Comparison of ENCODE assay signal across 8 cellular contexts in genomic region chr19:3985643-3986259, GRCh38. TPM values are rescaled to one million over a fixed set of nuclear protein-coding genes. Genes with fewer than 3 reads are reported as not detected.
A peak's percentile ranks its signal among the peaks of the same experiment; 100 is the strongest.
DNase-seq lines count a peak whose midpoint lies in the region; TF ChIP-seq lines count a peak whose summit lies in the region.

No MANE protein-coding gene starts in this region.

- peaks cover 23% of the 10 kb centered on the region for H3K36me3 ChIP-seq in breast epithelium
- H3K36me3 ChIP-seq in mucosa of stomach (ENCODE audit: control insufficient read depth, insufficient read depth, low read length): peaks cover 34% of the 10 kb centered on the region

- H3K4me3 ChIP-seq in AG04449 (ENCODE audit: low read depth, low read length) (peak overlapping the region; percentile 57), HFF-Myc (replicated peaks; ENCODE audit: low read depth, low read length) (peak overlapping the region; percentile 100), breast epithelium (peak overlapping the region; percentile 96 to 98 (median 97)), mucosa of stomach (ENCODE audit: low read length) (peak overlapping the region; percentile 83)

- intact Hi-C loops in breast epithelium (cut with DNase I; ENCODE audit: low total_unique reads): no loop called here

- H3K27me3 ChIP-seq in breast epithelium (no peaks in the 10 kb centered on the region), mucosa of stomach (ENCODE audit: control insufficient read depth, insufficient read depth, low read length) (no peaks in the 10 kb centered on the region)

- CTCF ChIA-PET in AG04449 (lab: Yijun Ruan, JAX): interaction anchor here (0.9 to 5.6 kb wide), 14 partner anchors 8 to 222 kb away, joined by 3 to 37 read pairs (median 5); partner anchors contain the start of gene DAPK3
- CTCF ChIA-PET in GM10248 (lab: Yijun Ruan, JAX): interaction anchor here (0.7 to 1.7 kb wide), 12 partner anchors 10 to 223 kb away, joined by 3 to 8 read pairs (median 4); partner anchors contain the start of genes DAPK3, MRPL54 and PIAS4

- H3K4me1 ChIP-seq in breast epithelium: peaks cover 17 to 32% of the 10 kb centered on the region in 2 donors
- peaks cover 55% of the 10 kb centered on the region for H3K4me1 ChIP-seq in mucosa of stomach (ENCODE audit: control insufficient read depth, insufficient read depth, low read length)

- POLR2A ChIA-PET in AG04449 (lab: Yijun Ruan, JAX): interaction anchor here (0.6 to 8.9 kb wide), 16 partner anchors 10 to 415 kb away, joined by 3 to 266 read pairs (median 4); partner anchors contain the start of genes DAPK3, MPND, MRPL54 and PIAS4
- POLR2A ChIA-PET in GM10248 (lab: Yijun Ruan, JAX): interaction anchor here (0.5 to 2.3 kb wide), 11 partner anchors 8 to 1365 kb away, joined by 3 to 19 read pairs (median 4); partner anchors contain the start of genes DAPK3 and FEM1A

- TF ChIP-seq POLR2A in breast epithelium (IDR thresholded peaks at IDR 0.05): no peak

- no peak for DNase-seq in AG04449 (ENCODE audit: low read depth, low spot score)
- no peak for DNase-seq in HFF-Myc (ENCODE audit: extremely low read depth, low read depth)
- peak in 1 of 2 donors; percentile 16 for DNase-seq in breast epithelium (ENCODE audit: low spot score in 2 of 2)
- DNase-seq in middle frontal gyrus (ENCODE audit: extremely low spot score, low spot score): no peak
- no peak for DNase-seq in stimulated activated CD4-positive, alpha-beta T cell treated with anti-CD3 and anti-CD28 coated beads, Interleukin-12 subunit alpha, Interleukin-12 subunit beta, amount 100 ng/mL, for 4 hours
- DNase-seq in activated CD4-positive, CD25-positive, alpha-beta regulatory T cell treated with anti-CD3 and anti-CD28 coated beads, Interleukin-2, amount 50 U/mL, for 72 hours: no peak
- no peak for DNase-seq in GM10248 (ENCODE audit: extremely low spot score)

- peak overlapping the region; percentile 98 to 99 for H3K27ac ChIP-seq in breast epithelium

- no peak overlapping the region for H3K9ac ChIP-seq in mucosa of stomach (ENCODE audit: low read length)

- TF ChIP-seq CTCF in AG04449 (IDR thresholded peaks at IDR 0.05; ENCODE audit: insufficient read depth, low read length, missing control alignments) (no peak), HFF-Myc (IDR thresholded peaks at IDR 0.05; ENCODE audit: low read depth, low read length, missing control alignments) (no peak), breast epithelium (IDR thresholded peaks at IDR 0.05) (no peak), GM10248 (IDR thresholded peaks at IDR 0.05; ENCODE audit: control extremely low read depth, extremely low read depth, low read depth, missing control alignments) (no peak)

- H3K9me3 ChIP-seq in breast epithelium (no peaks in the 10 kb centered on the region), mucosa of stomach (ENCODE audit: control insufficient read depth, low read length) (no peaks in the 10 kb centered on the region)

RNA-seq across cellular contexts. Expression of gene EEF2, which starts 0.5 kb away (rescaled TPM):
- total RNA-seq in breast epithelium: 1,000 to 10,000 TPM; 1,628 to 2,598 (median 1,993) TPM

RNA-seq across cellular contexts. Expression of gene DAPK3, which starts 14.9 kb away (rescaled TPM):
- 10 to 100 TPM; 60.3 to 68.6 (median 62.6) TPM for total RNA-seq in breast epithelium

RNA-seq across cellular contexts. Expression of gene PIAS4, which starts 21.8 kb away (rescaled TPM):
- total RNA-seq in breast epithelium: 10 to 100 TPM in 2 of 3 donors, 1 to 10 TPM in 1; 9.4 to 17.0 (median 15.7) TPM

RNA-seq across cellular contexts. Expression of gene NMRK2, which starts 52.9 kb away (rescaled TPM):
- total RNA-seq in breast epithelium: under 1 TPM in 2 of 3 donors, not detected in 1; 0.73 to 0.98 TPM
